ENCODE assay signal across 1 cellular context in genomic region chr1:201154389-201155165, GRCh38.
TF ChIP-seq lines count a peak whose summit lies in the region.

TMEM9 (minus strand) TSS chr1:201154474; CDS start chr1:201153923, 551 bp downstream.

TF ChIP-seq in HepG2, 621 proteins besides CTCF, POLR2A, EP300 and RAD21 (continued from another document):
- TF ChIP-seq ZNF142 (CRISPR knock-in tag; IDR thresholded peaks at IDR 0.05) (no peak), ETV5 (CRISPR knock-in tag; IDR thresholded peaks at IDR 0.05; ENCODE audit: borderline replicate concordance) (peak; percentile 10; the same call in 1 of the 2 replicates), DMAP1 (CRISPR knock-in tag; IDR thresholded peaks at IDR 0.05) (peak; percentile 22; the same call in 1 of the 2 replicates), RBM22 (optimal IDR thresholded peaks at IDR 0.05; ENCODE audit: low read length) (peak; percentile 97), SAP130 (CRISPR knock-in tag; IDR thresholded peaks at IDR 0.05; ENCODE audit: low read depth) (peak; percentile 75), RFX3 (CRISPR knock-in tag; IDR thresholded peaks at IDR 0.05) (peak; percentile 99), TBX2 (CRISPR knock-in tag; IDR thresholded peaks at IDR 0.05; ENCODE audit: borderline replicate concordance) (no peak), GLI4 (CRISPR knock-in tag; IDR thresholded peaks at IDR 0.05; ENCODE audit: borderline replicate concordance) (0 out of 2 replicates have a peak, but pooled peaks have one; percentile 17), TOE1 (CRISPR knock-in tag; IDR thresholded peaks at IDR 0.05) (no peak), ATF6 (CRISPR knock-in tag; conservative IDR thresholded peaks at IDR 0.05) (no peak)
- TF ChIP-seq, protein P1, sequence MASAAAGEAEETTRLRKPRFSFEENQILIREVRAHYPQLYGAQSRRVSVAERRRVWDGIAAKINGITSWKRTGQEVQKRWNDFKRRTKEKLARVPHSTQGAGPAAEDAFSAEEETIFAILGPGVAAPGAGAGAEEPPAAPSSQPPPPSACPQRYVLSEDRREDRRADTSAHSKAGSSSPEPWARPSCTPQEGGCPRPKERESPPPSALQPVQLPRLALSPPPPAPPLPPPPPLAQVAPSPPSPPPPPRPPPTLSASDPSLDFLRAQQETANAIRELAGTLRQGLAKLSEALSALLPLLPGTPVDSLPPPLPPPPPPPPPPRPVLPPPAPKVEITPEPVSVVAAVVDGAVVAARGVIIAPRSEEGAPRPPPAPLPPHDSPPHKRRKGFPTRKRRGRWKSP (CRISPR knock-in tag; IDR thresholded peaks at IDR 0.05) = peak; percentile 93
